14 cellular contexts compared by ENCODE assay signal in genomic region chr10:6878067-6878412, GRCh38.
DNase-seq lines count a peak whose midpoint lies in the region; ATAC-seq, FAIRE-seq and TF ChIP-seq lines count a peak whose summit lies in the region.
"Had no signal": no experiment of that assay in that cellular context is flagged by ENCODE, and none has a peak within 500 bp of the region (broad histone marks: within the 10 kb centered on the region; RNA-seq: fewer than 3 reads in every experiment).

No MANE protein-coding gene starts in this region.

- H3K56ac ChIP-seq in H1 (replicated peaks; ENCODE audit: insufficient read length, low read depth, low read length) = no peak overlapping the region

- H2BK12ac ChIP-seq in H1 (ENCODE audit: low read depth, low read length) = no peak overlapping the region

- H3K79me2 ChIP-seq in H1 (ENCODE audit: control insufficient read depth in 1 of 2, insufficient read depth in 2 of 2, low read length in 2 of 2) = no peaks in the 10 kb centered on the region

- no peak overlapping the region for H2BK15ac ChIP-seq in H1 (ENCODE audit: low read length)

- no peak overlapping the region for H3K4me2 ChIP-seq in H1 (ENCODE audit: insufficient read depth in 1 of 2, low read depth in 2 of 2, low read length in 2 of 2)

- H4K20me1 ChIP-seq in H1 (replicated peaks in 1 of 2; ENCODE audit: control insufficient read depth in 1 of 2, insufficient read depth in 2 of 2, low read length in 2 of 2) = no peaks in the 10 kb centered on the region

- H3K9ac ChIP-seq in H1 (replicated peaks in 1 of 4; ENCODE audit: extremely low read depth in 1 of 4, low read depth in 3 of 4, low read length in 3 of 4) = no peak overlapping the region

- H2AFZ ChIP-seq in H1 (ENCODE audit: low read length) = peak overlapping the region; percentile 61; the same call in 1 of the 2 replicates

- H4K8ac ChIP-seq in H1 (ENCODE audit: extremely low read depth, insufficient read depth, low read length) = no peak overlapping the region

- POLR2A ChIA-PET in H1 (lab: Charles Lee; ENCODE audit: partially characterized antibody) = interaction anchor here (1.2 kb wide), 1 partner anchor 530 kb away, joined by 3 read pairs; no protein-coding TSS in a partner anchor

- DNase-seq in left ventricle myocardium superior (no peak), right cardiac atrium (no peak), H1 (ENCODE audit: low read depth in 1 of 2, low spot score in 2 of 2) (peak; percentile 21 to 56), midbrain (lab: John Stamatoyannopoulos, UW) (peak; percentile 21), DMS53 treated with DMSO at 0.1 percent for 48 hours (lab: John Stamatoyannopoulos, UW; ENCODE audit: unreplicated experiment) (no peak), T-helper 1 cell (no peak)
- DNase-seq: activated gamma-delta T cell treated with Interleukin-2 at 50 U/mL for 16 hours, NCI-H1694, Right ventricle myocardium superior, tibial artery had no signal

- H3K9me3 ChIP-seq in right cardiac atrium (ENCODE audit: control insufficient read depth, low read length) (no peaks in the 10 kb centered on the region), H1 (ENCODE audit: insufficient read depth in 2 of 2, low read depth in 1 of 2, low read length in 1 of 2) (no peaks in the 10 kb centered on the region)
- H3K9me3 ChIP-seq: tibial artery had no signal

- peak; percentile 27 for ATAC-seq in left ventricle myocardium superior
- ATAC-seq in right cardiac atrium = no peak
- no peak for ATAC-seq in HG03135 (IDR thresholded peaks at IDR 0.05; ENCODE audit: unreplicated experiment)
- no peak for ATAC-seq in HG03280 (IDR thresholded peaks at IDR 0.05; ENCODE audit: unreplicated experiment)
- ATAC-seq: HepG2 had no signal

- no peak for TF ChIP-seq EP300 in H1 (IDR thresholded peaks at IDR 0.05; ENCODE audit: borderline replicate concordance in 1 of 2, low read depth in 2 of 2, low read length in 2 of 2)

- no peak overlapping the region for H4K5ac ChIP-seq in H1 (ENCODE audit: insufficient read length, low read depth, low read length)

- H2BK5ac ChIP-seq in H1 (ENCODE audit: low read depth, low read length) = no peak overlapping the region

- H3K27me3 ChIP-seq in right cardiac atrium (ENCODE audit: control insufficient read depth, insufficient read depth) (no peaks in the 10 kb centered on the region), H1 (replicated peaks in 1 of 4; ENCODE audit: control insufficient read depth in 3 of 4, extremely low read depth in 1 of 4, insufficient read depth in 3 of 4, low read length in 3 of 4) (no peaks in the 10 kb centered on the region)
- H3K27me3 ChIP-seq: tibial artery had no signal

- intact Hi-C loops in left ventricle myocardium superior (cut with micrococcal nuclease) (no loop called here), right cardiac atrium (cut with DNase I) (no loop called here)

- FAIRE-seq in H1 (lab: Jason Lieb, UNC) = no peak
- FAIRE-seq: endothelial cell of umbilical vein, HepG2 had no signal

- H2BK120ac ChIP-seq in H1 (replicated peaks; ENCODE audit: low read depth, low read length) = no peak overlapping the region

- H3K27ac ChIP-seq in right cardiac atrium (ENCODE audit: low read length) (no peak overlapping the region), H1 (ENCODE audit: low read depth, low read length) (no peak overlapping the region)
- H3K27ac ChIP-seq: tibial artery had no signal

- no peak overlapping the region for H4K91ac ChIP-seq in H1 (replicated peaks; ENCODE audit: insufficient read length, low read length)

- no peak overlapping the region for H2BK20ac ChIP-seq in H1 (ENCODE audit: low read length)

- H3K36me3 ChIP-seq in H1 (ENCODE audit: control insufficient read depth in 2 of 4, insufficient read depth in 4 of 4, low read length in 3 of 4) = no peaks in the 10 kb centered on the region
- H3K36me3 ChIP-seq: tibial artery had no signal

- WGBS in right cardiac atrium = 14% methylated on average over 4 of the region's 4 CpGs
- WGBS in H1 (ENCODE audit: extremely low coverage in 1 of 2, insufficient coverage in 1 of 2, insufficient read length in 1 of 2, insufficient replicate concordance in 2 of 2, low coverage in 1 of 2, low lambda C conversion rate in 2 of 2, missing lambda C conversion rate in 1 of 2), 2 experiments = 67% methylated on average over 4 of the region's 4 CpGs; no CpG with 5 or more reads in 1 of the 2 experiments

- H3K4ac ChIP-seq in H1 (replicated peaks; ENCODE audit: insufficient read length, low read depth, low read length) = no peak overlapping the region

- TF ChIP-seq POLR2A in H1 (IDR thresholded peaks at IDR 0.05; ENCODE audit: control extremely low read depth in 1 of 2, low read depth in 2 of 2, low read length in 2 of 2) = no peak

- H3K79me1 ChIP-seq in H1 (ENCODE audit: low read depth, low read length) = no peaks in the 10 kb centered on the region

- H3K4me1 ChIP-seq in right cardiac atrium (ENCODE audit: control insufficient read depth, insufficient read depth, low read length) = no peaks in the 10 kb centered on the region
- peaks cover 4 to 16% (median 8%) of the 10 kb centered on the region in 4 experiments; a peak in 6 of 7 replicates for H3K4me1 ChIP-seq in H1 (replicated peaks in 1 of 4; ENCODE audit: control insufficient read depth in 3 of 4, insufficient read depth in 4 of 4, low read length in 3 of 4)
- H3K4me1 ChIP-seq: tibial artery had no signal

- no peak overlapping the region for H3K23ac ChIP-seq in H1 (ENCODE audit: insufficient read length)

- no peak overlapping the region for H2AK5ac ChIP-seq in H1 (ENCODE audit: low read depth, low read length)

- TF ChIP-seq RAD21 in H1 (IDR thresholded peaks at IDR 0.05 in 1 of 2, conservative IDR thresholded peaks at IDR 0.05 in 1 of 2; ENCODE audit: low read depth in 2 of 2, low read length in 2 of 2) = peak; percentile 68 to 79

- CTCF ChIA-PET in H1 (lab: Charles Lee; ENCODE audit: partially characterized antibody) = interaction anchor here (0.5 to 2.4 kb wide), 10 partner anchors 8 to 213 kb away, joined by 3 to 13 read pairs (median 3); no protein-coding TSS in a partner anchor

- no peak overlapping the region for H3K14ac ChIP-seq in H1 (ENCODE audit: insufficient read length)

- no peaks in the 10 kb centered on the region for H3K23me2 ChIP-seq in H1 (ENCODE audit: low read depth, low read length)

- TF ChIP-seq CTCF in H1 (IDR thresholded peaks at IDR 0.05; ENCODE audit: control extremely low read depth in 1 of 3, insufficient read depth in 1 of 3, low read depth in 1 of 3, low read length in 3 of 3) = peak; percentile 23 to 50 (median 41)

- H3K18ac ChIP-seq in H1 (ENCODE audit: extremely low read depth, low read length) = no peak overlapping the region

- H3K4me3 ChIP-seq in right cardiac atrium (ENCODE audit: low read length) = no peak overlapping the region
- no peak overlapping the region for H3K4me3 ChIP-seq in H1 (ENCODE audit: extremely low read depth in 1 of 4, insufficient read depth in 2 of 4, low read depth in 3 of 4, low read length in 4 of 4)
- H3K4me3 ChIP-seq: tibial artery had no signal

TF ChIP-seq in H1, 55 proteins besides CTCF, POLR2A, EP300 and RAD21:
- TF ChIP-seq TAF1 (IDR thresholded peaks at IDR 0.05; ENCODE audit: low read depth, low read length) (no peak), MAX (IDR thresholded peaks at IDR 0.05) (no peak), CBX5 (IDR thresholded peaks at IDR 0.05; ENCODE audit: low read depth, low read length) (no peak), E2F6 (IDR thresholded peaks at IDR 0.05) (no peak), GTF2F1 (IDR thresholded peaks at IDR 0.05; ENCODE audit: borderline replicate concordance, low read depth, low read length) (no peak), TCF12 (IDR thresholded peaks at IDR 0.05; ENCODE audit: low read depth, low read length) (no peak), YY1 (IDR thresholded peaks at IDR 0.05; ENCODE audit: low read depth, low read length) (no peak), JUND (IDR thresholded peaks at IDR 0.05; ENCODE audit: low read length) (no peak), SIN3A (conservative IDR thresholded peaks at IDR 0.05 in 1 of 2, IDR thresholded peaks at IDR 0.05 in 1 of 2; ENCODE audit: low read depth in 1 of 2, low read length in 2 of 2) (no peak), SP1 (IDR thresholded peaks at IDR 0.05; ENCODE audit: low read depth, low read length) (no peak), GABPA (IDR thresholded peaks at IDR 0.05; ENCODE audit: borderline replicate concordance, insufficient read depth, low read length) (no peak), CBX8 (IDR thresholded peaks at IDR 0.05; ENCODE audit: borderline replicate concordance, low read depth, low read length) (no peak)

Comparison
In these comparisons a context has a peak if more than half of its experiments do, and no peak if none do; other contexts are left out.
1. DNase-seq: peak in H1 (2 of 2) and midbrain (single experiment); none in left ventricle myocardium superior (single experiment), right cardiac atrium (0 of 3), DMS53 treated with DMSO at 0.1 percent for 48 hours (single experiment) and T-helper 1 cell (0 of 5).